In genomic region chr18:31931886-31932240, GRCh38 we compare ENCODE assay signal across 1 cellular context.
TF ChIP-seq lines count a peak whose summit lies in the region.

No MANE protein-coding gene starts in this region.

TF ChIP-seq in GM23338, 12 proteins besides CTCF, POLR2A, EP300 and RAD21 (continued from another document):
- no peak for TF ChIP-seq REST (IDR thresholded peaks at IDR 0.05; ENCODE audit: unreplicated experiment)
- TF ChIP-seq ETS1 (IDR thresholded peaks at IDR 0.05), result no peak
